ENCODE assay signal across 11 cellular contexts in genomic region chr1:205283270-205284147, GRCh38. TPM values are rescaled to one million over a fixed set of nuclear protein-coding genes. Genes with fewer than 3 reads are reported as not detected.
DNase-seq lines count a peak whose midpoint lies in the region; ATAC-seq and TF ChIP-seq lines count a peak whose summit lies in the region.
"Had no signal": no experiment of that assay in that cellular context is flagged by ENCODE, and none has a peak within 500 bp of the region (broad histone marks: within the 10 kb centered on the region; RNA-seq: fewer than 3 reads in every experiment).

No MANE protein-coding gene starts in this region.

- H3K36me3 Mint-ChIP-seq in T-helper 2 cell treated with Interferon-gamma antibody and Interleukin-4, amounts not matched to agents 5 μg/mL and 100 μg/mL, for 36 hours (ENCODE audit: low read depth): peaks cover 7% of the 10 kb centered on the region

- peaks cover 82% of the 10 kb centered on the region for H3K4me1 Mint-ChIP-seq in T-helper 2 cell treated with Interferon-gamma antibody and Interleukin-4, amounts not matched to agents 5 μg/mL and 100 μg/mL, for 36 hours (ENCODE audit: low read depth)

- H3K36me3 ChIP-seq in SJSA1: no peaks in the 10 kb centered on the region
- H3K36me3 ChIP-seq in hepatocyte (replicated peaks; ENCODE audit: insufficient read depth, low read depth): no peaks in the 10 kb centered on the region
- no peaks in the 10 kb centered on the region for H3K36me3 ChIP-seq in body of pancreas (replicated peaks in 1 of 2; ENCODE audit: insufficient read depth in 1 of 2, low read depth in 2 of 2)

- H3K79me2 ChIP-seq in hepatocyte: no peaks in the 10 kb centered on the region

- ATAC-seq in body of pancreas (no peak), HG02981 (IDR thresholded peaks at IDR 0.05; ENCODE audit: unreplicated experiment) (no peak)

- no peaks in the 10 kb centered on the region for H3K9me3 Mint-ChIP-seq in T-helper 2 cell treated with Interferon-gamma antibody and Interleukin-4, amounts not matched to agents 5 μg/mL and 100 μg/mL, for 36 hours

- no peaks in the 10 kb centered on the region for H3K9me2 ChIP-seq in hepatocyte (replicated peaks; ENCODE audit: insufficient read depth)

- peak overlapping the region; percentile 59 for H3K27ac ChIP-seq in SJSA1
- H3K27ac ChIP-seq in hepatocyte: peak overlapping the region; percentile 75
- H3K27ac ChIP-seq in temporal lobe (ENCODE audit: low read depth, low read length): peak overlapping the region; percentile 96
- no peak overlapping the region for H3K27ac ChIP-seq in body of pancreas

- H2AFZ ChIP-seq in hepatocyte: no peak overlapping the region

- peak overlapping the region; percentile 24 for H3K4me3 Mint-ChIP-seq in T-helper 2 cell treated with Interferon-gamma antibody and Interleukin-4, amounts not matched to agents 5 μg/mL and 100 μg/mL, for 36 hours

- WGBS in hepatocyte (ENCODE audit: low lambda C conversion rate, missing lambda C conversion rate): 73% methylated on average over 15 of the region's 15 CpGs
- WGBS in body of pancreas, 2 donors: 78 to 83% methylated on average over 15 of the region's 15 CpGs

- no peak overlapping the region for H3K4me2 ChIP-seq in hepatocyte

- H4K20me1 ChIP-seq in hepatocyte (ENCODE audit: insufficient read depth, poor library complexity, severe bottlenecking): no peaks in the 10 kb centered on the region

- no peaks in the 10 kb centered on the region for H3K27me3 ChIP-seq in SJSA1 (replicated peaks)
- H3K27me3 ChIP-seq in hepatocyte: no peaks in the 10 kb centered on the region
- no peaks in the 10 kb centered on the region for H3K27me3 ChIP-seq in body of pancreas

- no peaks in the 10 kb centered on the region; the same call in 1 of the 2 replicates for H3K9me3 ChIP-seq in SJSA1 (replicated peaks)
- H3K9me3 ChIP-seq in hepatocyte (ENCODE audit: low read depth): no peaks in the 10 kb centered on the region
- no peaks in the 10 kb centered on the region for H3K9me3 ChIP-seq in body of pancreas

- no peak for TF ChIP-seq POLR2A in body of pancreas (IDR thresholded peaks at IDR 0.05)

- TF ChIP-seq CTCF in hepatocyte (IDR thresholded peaks at IDR 0.05; ENCODE audit: poor library complexity): no peak
- no peak for TF ChIP-seq CTCF in body of pancreas (IDR thresholded peaks at IDR 0.05)

- H3K27me3 Mint-ChIP-seq in T-helper 2 cell treated with Interferon-gamma antibody and Interleukin-4, amounts not matched to agents 5 μg/mL and 100 μg/mL, for 36 hours (ENCODE audit: low read depth): peaks cover 23% of the 10 kb centered on the region

- peaks cover 50% of the 10 kb centered on the region for H3K4me1 ChIP-seq in SJSA1 (replicated peaks)
- H3K4me1 ChIP-seq in hepatocyte (ENCODE audit: insufficient read depth): peaks cover 21% of the 10 kb centered on the region
- H3K4me1 ChIP-seq in body of pancreas: peaks cover 15% of the 10 kb centered on the region

- DNase-seq in T-helper 2 cell treated with Interferon-gamma antibody and Interleukin-4, amounts not matched to agents 5 μg/mL and 100 μg/mL, for 36 hours (ENCODE audit: low spot score): no peak
- DNase-seq in T-helper 2 cell (no peak), SJSA1 (ENCODE audit: low read depth in 1 of 2, low spot score in 2 of 2) (no peak), hepatocyte (ENCODE audit: low spot score) (no peak), body of pancreas (no peak), HPDE6-E6E7 (ENCODE audit: extremely low spot score) (no peak)
- DNase-seq: activated gamma-delta T cell treated with Interleukin-2 at 50 U/mL for 16 hours, GDM1, posterior cingulate gyrus had no signal

- H3K4me3 ChIP-seq in SJSA1 (no peak overlapping the region), hepatocyte (no peak overlapping the region), body of pancreas (no peak overlapping the region)

- peak overlapping the region; percentile 77 for H3K27ac Mint-ChIP-seq in T-helper 2 cell treated with Interferon-gamma antibody and Interleukin-4, amounts not matched to agents 5 μg/mL and 100 μg/mL, for 36 hours

- intact Hi-C loops in body of pancreas (cut with DNase I): no loop called here

RNA-seq across cellular contexts. Expression of gene NUAK2, which starts 38.0 kb away (rescaled TPM):
- total RNA-seq in SJSA1 (2014; rRNA removed; shearing (Covaris generic)): 2.9 and 5.8 TPM in 2 replicates
- total RNA-seq in hepatocyte (12.6 and 13.4 TPM in 2 replicates), temporal lobe (0.98 TPM), body of pancreas (10 to 100 TPM; 11.2 to 20.8 TPM)
- polyA plus RNA-seq in hepatocyte: 20.7 and 22.5 TPM in 2 replicates

RNA-seq across cellular contexts. Expression of gene TMCC2, which starts 55.8 kb away (rescaled TPM):
- total RNA-seq in SJSA1 (2014; rRNA removed; shearing (Covaris generic)): 8.2 and 10.3 TPM in 2 replicates
- 2.4 and 2.5 TPM in 2 replicates for total RNA-seq in hepatocyte
- 1.7 and 2.9 TPM in 2 replicates for polyA plus RNA-seq in hepatocyte
- 27.5 TPM for total RNA-seq in temporal lobe
- total RNA-seq in body of pancreas: 1 to 10 TPM; 1.3 to 1.6 TPM

Comparison
In these comparisons a context has a peak if more than half of its experiments do, and no peak if none do; other contexts are left out.
1. H3K27ac ChIP-seq: peak in SJSA1 (single experiment), hepatocyte (single experiment) and temporal lobe (single experiment); none in body of pancreas (0 of 4).